ENCODE assay signal across 13 cellular contexts in genomic region chr2:63792523-63792922, GRCh38. TPM values are rescaled to one million over a fixed set of nuclear protein-coding genes. Genes with fewer than 3 reads are reported as not detected.
DNase-seq lines count a peak whose midpoint lies in the region; ATAC-seq and TF ChIP-seq lines count a peak whose summit lies in the region.
"Had no signal": no experiment of that assay in that cellular context is flagged by ENCODE, and none has a peak within 500 bp of the region (broad histone marks: within the 10 kb centered on the region; RNA-seq: fewer than 3 reads in every experiment).

No MANE protein-coding gene starts in this region.

- no peak overlapping the region for H3K4me3 Mint-ChIP-seq in activated CD8-positive, alpha-beta T cell treated with anti-CD3 and anti-CD28 coated beads for 36 hours
- H3K4me3 Mint-ChIP-seq in activated CD8-positive, alpha-beta T cell treated with anti-CD3 and anti-CD28 coated beads, Interleukin-2, amount 10 ng/mL, durations not matched to agents 7 days and 5 days: no peak overlapping the region
- H3K4me3 Mint-ChIP-seq in stimulated activated naive CD8-positive, alpha-beta T cell treated with anti-CD3 and anti-CD28 coated beads, Interleukin-15, Interleukin-2, amounts not matched to agents 100 ng/mL and 50 ng/mL, for 24 hours: no peak overlapping the region
- H3K4me3 Mint-ChIP-seq in activated CD8-positive, alpha-beta memory T cell treated with anti-CD3 and anti-CD28 coated beads, Interleukin-2, amount 10 ng/mL, durations not matched to agents 7 days and 5 days: no peak overlapping the region
- H3K4me3 Mint-ChIP-seq: activated naive CD8-positive, alpha-beta T cell had no signal

- POLR2A ChIA-PET in activated CD8-positive, alpha-beta T cell treated with anti-CD3 and anti-CD28 coated beads for 36 hours (lab: Charles Lee): no interaction called here
- POLR2A ChIA-PET in activated CD8-positive, alpha-beta T cell treated with anti-CD3 and anti-CD28 coated beads, Interleukin-2, amount 10 ng/mL, durations not matched to agents 7 days and 5 days (lab: Charles Lee): no interaction called here

- peaks cover 37% of the 10 kb centered on the region for H3K4me1 ChIP-seq in SJSA1 (replicated peaks)
- H3K4me1 ChIP-seq: gastroesophageal sphincter had no signal

- TF ChIP-seq CTCF in activated CD8-positive, alpha-beta T cell treated with anti-CD3 and anti-CD28 coated beads for 36 hours (IDR thresholded peaks at IDR 0.05): no peak
- TF ChIP-seq CTCF in fibroblast of pulmonary artery (IDR thresholded peaks at IDR 0.05; ENCODE audit: low read length, missing control alignments): no peak

- peak overlapping the region; percentile 87 for H3K27ac ChIP-seq in SJSA1
- H3K27ac ChIP-seq: gastroesophageal sphincter, spleen had no signal

- no peaks in the 10 kb centered on the region for H3K9me3 Mint-ChIP-seq in activated CD8-positive, alpha-beta T cell treated with anti-CD3 and anti-CD28 coated beads for 36 hours
- H3K9me3 Mint-ChIP-seq in activated CD8-positive, alpha-beta T cell treated with anti-CD3 and anti-CD28 coated beads, Interleukin-2, amount 10 ng/mL, durations not matched to agents 7 days and 5 days (ENCODE audit: insufficient read depth): no peaks in the 10 kb centered on the region
- H3K9me3 Mint-ChIP-seq in stimulated activated naive CD8-positive, alpha-beta T cell treated with anti-CD3 and anti-CD28 coated beads, Interleukin-15, Interleukin-2, amounts not matched to agents 100 ng/mL and 50 ng/mL, for 24 hours: peaks cover 10% of the 10 kb centered on the region
- H3K9me3 Mint-ChIP-seq in activated CD8-positive, alpha-beta memory T cell treated with anti-CD3 and anti-CD28 coated beads, Interleukin-2, amount 10 ng/mL, durations not matched to agents 7 days and 5 days (ENCODE audit: low read depth): peaks cover 2% of the 10 kb centered on the region

- ATAC-seq in activated CD8-positive, alpha-beta T cell treated with anti-CD3 and anti-CD28 coated beads for 36 hours: peak; percentile 69
- ATAC-seq in activated CD8-positive, alpha-beta T cell treated with anti-CD3 and anti-CD28 coated beads, Interleukin-2, amount 10 ng/mL, durations not matched to agents 7 days and 5 days: no peak
- no peak for ATAC-seq in activated CD8-positive, alpha-beta memory T cell treated with anti-CD3 and anti-CD28 coated beads, Interleukin-2, amount 10 ng/mL, durations not matched to agents 7 days and 5 days
- ATAC-seq: gastroesophageal sphincter had no signal

- CTCF ChIA-PET in activated CD8-positive, alpha-beta T cell treated with anti-CD3 and anti-CD28 coated beads for 36 hours (lab: Charles Lee): interaction anchor here (1.1 kb wide), 1 partner anchor 10 kb away, joined by 3 read pairs; no protein-coding TSS in a partner anchor
- CTCF ChIA-PET in activated CD8-positive, alpha-beta T cell treated with anti-CD3 and anti-CD28 coated beads, Interleukin-2, amount 10 ng/mL, durations not matched to agents 7 days and 5 days (lab: Charles Lee): no interaction called here
- CTCF ChIA-PET in activated CD8-positive, alpha-beta memory T cell treated with anti-CD3 and anti-CD28 coated beads, Interleukin-2, amount 10 ng/mL, durations not matched to agents 7 days and 5 days (lab: Charles Lee): no interaction called here

- intact Hi-C loops in activated CD8-positive, alpha-beta T cell treated with anti-CD3 and anti-CD28 coated beads for 36 hours (cut with micrococcal nuclease): no loop called here

- peaks cover 7% of the 10 kb centered on the region for H3K4me1 Mint-ChIP-seq in activated CD8-positive, alpha-beta T cell treated with anti-CD3 and anti-CD28 coated beads for 36 hours (ENCODE audit: low read depth)
- H3K4me1 Mint-ChIP-seq in activated CD8-positive, alpha-beta T cell treated with anti-CD3 and anti-CD28 coated beads, Interleukin-2, amount 10 ng/mL, durations not matched to agents 7 days and 5 days (ENCODE audit: low read depth): peaks cover 4% of the 10 kb centered on the region
- H3K4me1 Mint-ChIP-seq in stimulated activated naive CD8-positive, alpha-beta T cell treated with anti-CD3 and anti-CD28 coated beads, Interleukin-15, Interleukin-2, amounts not matched to agents 100 ng/mL and 50 ng/mL, for 24 hours (ENCODE audit: low read depth): peaks cover 29% of the 10 kb centered on the region
- peaks cover 5% of the 10 kb centered on the region for H3K4me1 Mint-ChIP-seq in activated CD8-positive, alpha-beta memory T cell treated with anti-CD3 and anti-CD28 coated beads, Interleukin-2, amount 10 ng/mL, durations not matched to agents 7 days and 5 days

- DNase-seq in activated CD8-positive, alpha-beta T cell treated with anti-CD3 and anti-CD28 coated beads for 36 hours: peak; percentile 15
- no peak for DNase-seq in activated CD8-positive, alpha-beta T cell treated with anti-CD3 and anti-CD28 coated beads, Interleukin-2, amount 10 ng/mL, durations not matched to agents 7 days and 5 days
- DNase-seq in SJSA1 (ENCODE audit: low read depth in 1 of 2, low spot score in 2 of 2): peak; percentile 68 to 74
- peak; percentile 77 for DNase-seq in fibroblast of pulmonary artery (ENCODE audit: low read depth)
- no peak for DNase-seq in activated CD8-positive, alpha-beta memory T cell treated with anti-CD3 and anti-CD28 coated beads, Interleukin-2, amount 10 ng/mL, durations not matched to agents 7 days and 5 days
- no peak for DNase-seq in NCI-H526 treated with DMSO at 0.1 percent for 48 hours (lab: John Stamatoyannopoulos, UW)
- no peak for DNase-seq in activated CD8-positive, alpha-beta memory T cell treated with anti-CD3 and anti-CD28 coated beads, Interleukin-2, amount 50 U/mL, for 48 hours
- DNase-seq: NCI-H1048; spleen; stimulated activated naive CD4-positive, alpha-beta T cell had no signal

- H3K4me3 ChIP-seq in SJSA1 (no peak overlapping the region), fibroblast of pulmonary artery (replicated peaks; ENCODE audit: low read depth, low read length) (no peak overlapping the region)
- H3K4me3 ChIP-seq: gastroesophageal sphincter, spleen had no signal

- no peaks in the 10 kb centered on the region for H3K36me3 ChIP-seq in SJSA1
- H3K36me3 ChIP-seq: gastroesophageal sphincter, spleen had no signal

- H3K27ac Mint-ChIP-seq in activated CD8-positive, alpha-beta T cell treated with anti-CD3 and anti-CD28 coated beads for 36 hours: no peak overlapping the region
- no peak overlapping the region for H3K27ac Mint-ChIP-seq in activated CD8-positive, alpha-beta T cell treated with anti-CD3 and anti-CD28 coated beads, Interleukin-2, amount 10 ng/mL, durations not matched to agents 7 days and 5 days
- H3K27ac Mint-ChIP-seq in stimulated activated naive CD8-positive, alpha-beta T cell treated with anti-CD3 and anti-CD28 coated beads, Interleukin-15, Interleukin-2, amounts not matched to agents 100 ng/mL and 50 ng/mL, for 24 hours: peak overlapping the region; percentile 71
- H3K27ac Mint-ChIP-seq in activated CD8-positive, alpha-beta memory T cell treated with anti-CD3 and anti-CD28 coated beads, Interleukin-2, amount 10 ng/mL, durations not matched to agents 7 days and 5 days: no peak overlapping the region
- H3K27ac Mint-ChIP-seq: activated naive CD8-positive, alpha-beta T cell had no signal

- H3K36me3 Mint-ChIP-seq in activated CD8-positive, alpha-beta T cell treated with anti-CD3 and anti-CD28 coated beads for 36 hours (ENCODE audit: low read depth): no peaks in the 10 kb centered on the region
- H3K36me3 Mint-ChIP-seq in activated CD8-positive, alpha-beta T cell treated with anti-CD3 and anti-CD28 coated beads, Interleukin-2, amount 10 ng/mL, durations not matched to agents 7 days and 5 days (ENCODE audit: low read depth): no peaks in the 10 kb centered on the region
- no peaks in the 10 kb centered on the region for H3K36me3 Mint-ChIP-seq in stimulated activated naive CD8-positive, alpha-beta T cell treated with anti-CD3 and anti-CD28 coated beads, Interleukin-15, Interleukin-2, amounts not matched to agents 100 ng/mL and 50 ng/mL, for 24 hours (ENCODE audit: low read depth)
- H3K36me3 Mint-ChIP-seq in activated CD8-positive, alpha-beta memory T cell treated with anti-CD3 and anti-CD28 coated beads, Interleukin-2, amount 10 ng/mL, durations not matched to agents 7 days and 5 days: no peaks in the 10 kb centered on the region

- no peaks in the 10 kb centered on the region for H3K27me3 Mint-ChIP-seq in activated CD8-positive, alpha-beta T cell treated with anti-CD3 and anti-CD28 coated beads for 36 hours
- H3K27me3 Mint-ChIP-seq in activated CD8-positive, alpha-beta T cell treated with anti-CD3 and anti-CD28 coated beads, Interleukin-2, amount 10 ng/mL, durations not matched to agents 7 days and 5 days (ENCODE audit: low read depth): peaks cover 6% of the 10 kb centered on the region
- no peaks in the 10 kb centered on the region for H3K27me3 Mint-ChIP-seq in stimulated activated naive CD8-positive, alpha-beta T cell treated with anti-CD3 and anti-CD28 coated beads, Interleukin-15, Interleukin-2, amounts not matched to agents 100 ng/mL and 50 ng/mL, for 24 hours
- no peaks in the 10 kb centered on the region for H3K27me3 Mint-ChIP-seq in activated CD8-positive, alpha-beta memory T cell treated with anti-CD3 and anti-CD28 coated beads, Interleukin-2, amount 10 ng/mL, durations not matched to agents 7 days and 5 days

- H3K27me3 ChIP-seq in SJSA1 (replicated peaks): no peaks in the 10 kb centered on the region
- H3K27me3 ChIP-seq: gastroesophageal sphincter, spleen had no signal

- peaks cover 2% of the 10 kb centered on the region; the same call in 1 of the 2 replicates for H3K9me3 ChIP-seq in SJSA1 (replicated peaks)
- H3K9me3 ChIP-seq: gastroesophageal sphincter, spleen had no signal

RNA-seq across cellular contexts. Expression of gene UGP2, which starts 49.2 kb away (rescaled TPM):
- total RNA-seq in activated CD8-positive, alpha-beta T cell treated with anti-CD3 and anti-CD28 coated beads for 36 hours: 10 to 100 TPM; 81.4 to 83.7 TPM
- total RNA-seq in activated CD8-positive, alpha-beta T cell treated with anti-CD3 and anti-CD28 coated beads, Interleukin-2, amount 10 ng/mL, durations not matched to agents 7 days and 5 days: 100 to 1,000 TPM; 161 to 164 TPM
- total RNA-seq in SJSA1 (2014; rRNA removed; shearing (Covaris generic)): 227 and 287 TPM in 2 replicates
- 100 to 1,000 TPM; 109 to 124 TPM for total RNA-seq in activated CD8-positive, alpha-beta memory T cell treated with anti-CD3 and anti-CD28 coated beads, Interleukin-2, amount 10 ng/mL, durations not matched to agents 7 days and 5 days

Comparison
In these comparisons a context has a peak if more than half of its experiments do, and no peak if none do; other contexts are left out.
1. DNase-seq: peak in activated CD8-positive, alpha-beta T cell treated with anti-CD3 and anti-CD28 coated beads for 36 hours (single experiment), SJSA1 (2 of 2) and fibroblast of pulmonary artery (single experiment); none in activated CD8-positive, alpha-beta T cell treated with anti-CD3 and anti-CD28 coated beads, Interleukin-2, amount 10 ng/mL, durations not matched to agents 7 days and 5 days (single experiment), activated CD8-positive, alpha-beta memory T cell treated with anti-CD3 and anti-CD28 coated beads, Interleukin-2, amount 10 ng/mL, durations not matched to agents 7 days and 5 days (single experiment), NCI-H526 treated with DMSO at 0.1 percent for 48 hours (single experiment) and activated CD8-positive, alpha-beta memory T cell treated with anti-CD3 and anti-CD28 coated beads, Interleukin-2, amount 50 U/mL, for 48 hours (single experiment).